2 cellular contexts compared by ENCODE assay signal in the genomic region with DNA sequence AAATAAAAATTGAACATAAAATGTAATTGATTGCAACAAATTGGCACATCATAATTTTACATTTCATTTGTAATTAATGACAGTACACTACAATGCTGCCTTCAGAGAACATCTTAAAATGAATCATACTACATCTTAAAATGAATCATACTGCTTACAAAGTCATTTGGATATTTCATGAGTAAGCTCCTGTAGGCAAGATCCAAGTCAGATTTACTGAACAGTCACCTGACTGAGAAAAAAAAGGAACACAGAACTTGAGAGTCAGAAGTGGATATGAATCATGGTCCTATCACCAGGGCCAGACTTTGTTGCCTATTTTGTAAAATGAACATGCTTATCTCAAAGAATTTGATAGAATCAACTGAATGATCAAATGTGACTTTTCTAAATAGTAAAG.
TF ChIP-seq lines count a peak whose summit lies in the region.

No MANE protein-coding gene starts in this region.

TF ChIP-seq in endothelial cell of umbilical vein, 7 proteins besides CTCF, POLR2A, EP300 and RAD21:
- TF ChIP-seq GATA2 (IDR thresholded peaks at IDR 0.05; ENCODE audit: insufficient read depth, insufficient read length, low read depth, low read length) (peak; percentile 88), MYC (IDR thresholded peaks at IDR 0.05; ENCODE audit: low read depth, low read length) (no peak), JUN (IDR thresholded peaks at IDR 0.05; ENCODE audit: borderline replicate concordance, insufficient read depth, insufficient read length, low read depth) (peak; percentile 86), POLR2AphosphoS5 (IDR thresholded peaks at IDR 0.05; ENCODE audit: insufficient read depth, low read depth, low read length) (peak; percentile 44), FOS (IDR thresholded peaks at IDR 0.05; ENCODE audit: borderline replicate concordance, insufficient read depth, low read length) (peak; percentile 99)

TF ChIP-seq in HepG2, 621 proteins besides CTCF, POLR2A, EP300 and RAD21:
- TF ChIP-seq RORA (CRISPR knock-in tag; IDR thresholded peaks at IDR 0.05) (no peak), GATAD2A (CRISPR knock-in tag; IDR thresholded peaks at IDR 0.05) (no peak), HNRNPLL (IDR thresholded peaks at IDR 0.05; ENCODE audit: low read depth, low read length, poor library complexity, severe bottlenecking) (no peak), MED8 (CRISPR knock-in tag; IDR thresholded peaks at IDR 0.05; ENCODE audit: insufficient replicate concordance) (no peak), PHF20 (CRISPR knock-in tag; IDR thresholded peaks at IDR 0.05) (no peak), THAP11 (CRISPR knock-in tag; IDR thresholded peaks at IDR 0.05) (no peak), CENPX (CRISPR knock-in tag; IDR thresholded peaks at IDR 0.05) (no peak), CHCHD3 (CRISPR knock-in tag; IDR thresholded peaks at IDR 0.05) (no peak), GLI4 (CRISPR knock-in tag; IDR thresholded peaks at IDR 0.05; ENCODE audit: borderline replicate concordance) (no peak), SKI (IDR thresholded peaks at IDR 0.05; ENCODE audit: partially characterized antibody) (no peak), FOSL2 (CRISPR knock-in tag; IDR thresholded peaks at IDR 0.05) (no peak)
- TF ChIP-seq, protein P1, sequence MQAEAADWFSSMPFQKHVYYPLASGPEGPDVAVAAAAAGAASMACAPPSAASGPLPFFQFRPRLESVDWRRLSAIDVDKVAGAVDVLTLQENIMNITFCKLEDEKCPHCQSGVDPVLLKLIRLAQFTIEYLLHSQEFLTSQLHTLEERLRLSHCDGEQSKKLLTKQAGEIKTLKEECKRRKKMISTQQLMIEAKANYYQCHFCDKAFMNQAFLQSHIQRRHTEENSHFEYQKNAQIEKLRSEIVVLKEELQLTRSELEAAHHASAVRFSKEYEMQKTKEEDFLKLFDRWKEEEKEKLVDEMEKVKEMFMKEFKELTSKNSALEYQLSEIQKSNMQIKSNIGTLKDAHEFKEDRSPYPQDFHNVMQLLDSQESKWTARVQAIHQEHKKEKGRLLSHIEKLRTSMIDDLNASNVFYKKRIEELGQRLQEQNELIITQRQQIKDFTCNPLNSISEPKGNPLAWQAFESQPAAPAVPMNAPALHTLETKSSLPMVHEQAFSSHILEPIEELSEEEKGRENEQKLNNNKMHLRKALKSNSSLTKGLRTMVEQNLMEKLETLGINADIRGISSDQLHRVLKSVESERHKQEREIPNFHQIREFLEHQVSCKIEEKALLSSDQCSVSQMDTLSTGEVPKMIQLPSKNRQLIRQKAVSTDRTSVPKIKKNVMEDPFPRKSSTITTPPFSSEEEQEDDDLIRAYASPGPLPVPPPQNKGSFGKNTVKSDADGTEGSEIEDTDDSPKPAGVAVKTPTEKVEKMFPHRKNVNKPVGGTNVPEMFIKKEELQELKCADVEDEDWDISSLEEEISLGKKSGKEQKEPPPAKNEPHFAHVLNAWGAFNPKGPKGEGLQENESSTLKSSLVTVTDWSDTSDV (CRISPR knock-in tag; IDR thresholded peaks at IDR 0.05) = no peak
TF ChIP-seq in HepG2: peak in this region for 0.
